In genomic region chr12:51950682-51951198, GRCh38 we compare ENCODE assay signal across 9 cellular contexts. TPM values are rescaled to one million over a fixed set of nuclear protein-coding genes. Genes with fewer than 3 reads are reported as not detected.
DNase-seq lines count a peak whose midpoint lies in the region; ATAC-seq, FAIRE-seq and TF ChIP-seq lines count a peak whose summit lies in the region.
"Had no signal": no experiment of that assay in that cellular context is flagged by ENCODE, and none has a peak within 500 bp of the region (broad histone marks: within the 10 kb centered on the region; RNA-seq: fewer than 3 reads in every experiment).

No MANE protein-coding gene starts in this region.

- H4K20me1 ChIP-seq in H1 (replicated peaks in 1 of 2; ENCODE audit: control insufficient read depth in 1 of 2, insufficient read depth in 2 of 2, low read length in 2 of 2), result peaks cover 5 to 8% of the 10 kb centered on the region in 2 experiments

- no peak overlapping the region for H2BK20ac ChIP-seq in H1 (ENCODE audit: low read length)

- peaks cover 0 to 12% of the 10 kb centered on the region in 2 donors for H3K36me3 Mint-ChIP-seq in CD14-positive monocyte

- H3K23ac ChIP-seq in H1 (ENCODE audit: insufficient read length), result no peak overlapping the region
- H3K23ac ChIP-seq in neuronal stem cell (ENCODE audit: low read depth, low read length, poor library complexity), result no peak overlapping the region

- H3K9me3 Mint-ChIP-seq in CD14-positive monocyte, result peaks cover 0 to 4% (median 2%) of the 10 kb centered on the region in 7 donors

- no peak for TF ChIP-seq EP300 in H1 (IDR thresholded peaks at IDR 0.05; ENCODE audit: borderline replicate concordance in 1 of 2, low read depth in 2 of 2, low read length in 2 of 2)

- POLR2A ChIA-PET in H1 (lab: Charles Lee; ENCODE audit: partially characterized antibody), result interaction anchor here (1.2 to 1.5 kb wide), 4 partner anchors 13 to 86 kb away, joined by 3 read pairs; no protein-coding TSS in a partner anchor

- H3K27me3 Mint-ChIP-seq in CD14-positive monocyte (ENCODE audit: low read depth in 3 of 3), result peaks cover 4 to 9% (median 8%) of the 10 kb centered on the region in 3 donors

- peaks cover 7 to 47% (median 34%) of the 10 kb centered on the region in 4 experiments for H3K27me3 ChIP-seq in H1 (replicated peaks in 1 of 4; ENCODE audit: control insufficient read depth in 3 of 4, extremely low read depth in 1 of 4, insufficient read depth in 3 of 4, low read length in 3 of 4)
- H3K27me3 ChIP-seq in neuronal stem cell (ENCODE audit: control insufficient read depth in 3 of 3, insufficient read depth in 3 of 3, low read depth in 1 of 3, low read length in 3 of 3), result peaks cover 3 to 38% (median 18%) of the 10 kb centered on the region in 3 experiments

- H3K4ac ChIP-seq in H1 (replicated peaks; ENCODE audit: insufficient read length, low read depth, low read length), result no peak overlapping the region
- H3K4ac ChIP-seq in neuronal stem cell (ENCODE audit: low read length), result no peak overlapping the region

- no peaks in the 10 kb centered on the region for H3K9me3 ChIP-seq in H1 (ENCODE audit: insufficient read depth in 2 of 2, low read depth in 1 of 2, low read length in 1 of 2)
- peaks cover 2 to 3% of the 10 kb centered on the region in 2 donors for H3K9me3 ChIP-seq in neuronal stem cell (replicated peaks in 1 of 2; ENCODE audit: control insufficient read depth in 2 of 2, insufficient read depth in 1 of 2, low read depth in 1 of 2, low read length in 2 of 2)

- H4K8ac ChIP-seq in H1 (ENCODE audit: extremely low read depth, insufficient read depth, low read length), result no peak overlapping the region
- no peak overlapping the region for H4K8ac ChIP-seq in neuronal stem cell (ENCODE audit: low read depth, low read length)

- H3K36me3 ChIP-seq in H1 (ENCODE audit: control insufficient read depth in 2 of 4, insufficient read depth in 4 of 4, low read length in 3 of 4) (no peaks in the 10 kb centered on the region), neuronal stem cell (replicated peaks in 1 of 2; ENCODE audit: control insufficient read depth in 2 of 2, insufficient read depth in 2 of 2, low read length in 2 of 2) (peaks cover 0 to 16% of the 10 kb centered on the region in 2 donors)

- intact Hi-C loops in CD14-positive monocyte (cut with micrococcal nuclease), result no loop called here

- H3K27ac Mint-ChIP-seq in CD14-positive monocyte, result peak overlapping the region; percentile 51 to 88 (median 66)

- no peak for FAIRE-seq in H1 (lab: Jason Lieb, UNC)

- no peak overlapping the region for H4K91ac ChIP-seq in H1 (replicated peaks; ENCODE audit: insufficient read length, low read length)
- no peak overlapping the region for H4K91ac ChIP-seq in neuronal stem cell (ENCODE audit: low read depth, low read length, poor library complexity)

- WGBS in H1 (ENCODE audit: extremely low coverage in 1 of 2, insufficient coverage in 1 of 2, insufficient read length in 1 of 2, insufficient replicate concordance in 2 of 2, low coverage in 1 of 2, low lambda C conversion rate in 2 of 2, missing lambda C conversion rate in 1 of 2), 2 experiments, result 10% methylated on average over 5 of the region's 5 CpGs; no CpG with 5 or more reads in 1 of the 2 experiments
- WGBS in neuronal stem cell (ENCODE audit: extremely low coverage in 2 of 2, insufficient read length in 2 of 2, insufficient replicate concordance in 1 of 2), 2 donors, result no CpG with 5 or more reads among the region's 5 CpGs

- H2BK15ac ChIP-seq in H1 (ENCODE audit: low read length) (no peak overlapping the region), neuronal stem cell (ENCODE audit: low read length) (peak overlapping the region; percentile 70)

- ATAC-seq in HG03460 (IDR thresholded peaks at IDR 0.05; ENCODE audit: unreplicated experiment) (no peak), HG02588 (IDR thresholded peaks at IDR 0.05; ENCODE audit: unreplicated experiment) (no peak), HG03025 (IDR thresholded peaks at IDR 0.05; ENCODE audit: low FRiP score, unreplicated experiment) (no peak)

- H2AFZ ChIP-seq in H1 (ENCODE audit: low read length), result 0 out of 2 replicates have a peak overlapping the region, but pooled peaks have one; percentile 90
- H2AFZ ChIP-seq in neuronal stem cell (ENCODE audit: low read length), result peak overlapping the region; percentile 98

- H3K4me1 ChIP-seq in H1 (replicated peaks in 1 of 4; ENCODE audit: control insufficient read depth in 3 of 4, insufficient read depth in 4 of 4, low read length in 3 of 4) (peaks cover 0 to 3% (median 2%) of the 10 kb centered on the region in 4 experiments; a peak in 6 of 7 replicates), neuronal stem cell (ENCODE audit: control insufficient read depth in 2 of 2, insufficient read depth in 1 of 2, low read depth in 1 of 2, low read length in 2 of 2) (peaks cover 4 to 22% of the 10 kb centered on the region in 2 donors)

- DNase-seq in CD14-positive monocyte (ENCODE audit: low spot score), result no peak
- no peak for DNase-seq in NB4 (ENCODE audit: low read depth)
- no peak for DNase-seq in H1 (ENCODE audit: low read depth in 1 of 2, low spot score in 2 of 2)
- no peak for DNase-seq in neuronal stem cell (ENCODE audit: low spot score)
- DNase-seq in kidney tubule cell (ENCODE audit: low spot score), result no peak

- peaks cover 38% of the 10 kb centered on the region for H3K4me1 Mint-ChIP-seq in CD14-positive monocyte

- no peak for TF ChIP-seq POLR2A in NB4 (IDR thresholded peaks at IDR 0.05; ENCODE audit: extremely low read depth, insufficient read length)
- TF ChIP-seq POLR2A in H1 (IDR thresholded peaks at IDR 0.05; ENCODE audit: control extremely low read depth in 1 of 2, low read depth in 2 of 2, low read length in 2 of 2), result no peak

- H3K9ac ChIP-seq in H1 (replicated peaks in 1 of 4; ENCODE audit: extremely low read depth in 1 of 4, low read depth in 3 of 4, low read length in 3 of 4), result no peak overlapping the region; a peak in 2 of 7 replicates
- peak overlapping the region; percentile 66 for H3K9ac ChIP-seq in neuronal stem cell (ENCODE audit: low read depth, low read length, poor library complexity)

- H3K27ac ChIP-seq in H1 (ENCODE audit: low read depth, low read length) (no peak overlapping the region), neuronal stem cell (replicated peaks; ENCODE audit: low read length) (no peak overlapping the region)

- H2BK120ac ChIP-seq in H1 (replicated peaks; ENCODE audit: low read depth, low read length) (no peak overlapping the region), neuronal stem cell (ENCODE audit: low read depth, low read length) (no peak overlapping the region)

- no peak overlapping the region for H3K56ac ChIP-seq in H1 (replicated peaks; ENCODE audit: insufficient read length, low read depth, low read length)

- peaks cover 0 to 29% of the 10 kb centered on the region in 2 experiments; a peak in 2 of 4 replicates for H3K79me2 ChIP-seq in H1 (ENCODE audit: control insufficient read depth in 1 of 2, insufficient read depth in 2 of 2, low read length in 2 of 2)

- no peak overlapping the region for H4K5ac ChIP-seq in H1 (ENCODE audit: insufficient read length, low read depth, low read length)

- peak overlapping the region; percentile 47 for H3K4me3 ChIP-seq in NB4 (ENCODE audit: low read depth, low read length)
- H3K4me3 ChIP-seq in H1 (ENCODE audit: extremely low read depth in 1 of 4, insufficient read depth in 2 of 4, low read depth in 3 of 4, low read length in 4 of 4), result peak overlapping the region; percentile 67 to 95 (median 69)
- H3K4me3 ChIP-seq in neuronal stem cell (ENCODE audit: low read length in 2 of 2), result peak overlapping the region; percentile 64 to 82

- H2AK5ac ChIP-seq in H1 (ENCODE audit: low read depth, low read length) (no peak overlapping the region), neuronal stem cell (ENCODE audit: low read depth, low read length) (no peak overlapping the region)

- H3K14ac ChIP-seq in H1 (ENCODE audit: insufficient read length) (no peak overlapping the region), neuronal stem cell (ENCODE audit: low read length) (no peak overlapping the region)

- no peaks in the 10 kb centered on the region; the same call in 1 of the 2 replicates for H3K79me1 ChIP-seq in H1 (ENCODE audit: low read depth, low read length)
- no peaks in the 10 kb centered on the region for H3K79me1 ChIP-seq in neuronal stem cell (ENCODE audit: low read depth, low read length)

- TF ChIP-seq CTCF in CD14-positive monocyte (IDR thresholded peaks at IDR 0.05), result no peak
- no peak for TF ChIP-seq CTCF in NB4 (IDR thresholded peaks at IDR 0.05; ENCODE audit: low read depth, low read length)
- TF ChIP-seq CTCF in H1 (IDR thresholded peaks at IDR 0.05; ENCODE audit: control extremely low read depth in 1 of 3, insufficient read depth in 1 of 3, low read depth in 1 of 3, low read length in 3 of 3), result no peak

- peaks cover 7% of the 10 kb centered on the region; the same call in 1 of the 2 replicates for H3K23me2 ChIP-seq in H1 (ENCODE audit: low read depth, low read length)

- H3K4me3 Mint-ChIP-seq in CD14-positive monocyte, result peak overlapping the region; percentile 88 to 97

- CTCF ChIA-PET in H1 (lab: Charles Lee; ENCODE audit: partially characterized antibody), result interaction anchor here (0.7 to 2.9 kb wide), 10 partner anchors 12 to 42 kb away, joined by 3 to 15 read pairs (median 5); no protein-coding TSS in a partner anchor

- TF ChIP-seq RAD21 in H1 (IDR thresholded peaks at IDR 0.05 in 1 of 2, conservative IDR thresholded peaks at IDR 0.05 in 1 of 2; ENCODE audit: low read depth in 2 of 2, low read length in 2 of 2), result no peak

- H3K4me2 ChIP-seq in H1 (ENCODE audit: insufficient read depth in 1 of 2, low read depth in 2 of 2, low read length in 2 of 2) (peak overlapping the region; percentile 96 to 99), neuronal stem cell (ENCODE audit: insufficient read depth, low read length, poor library complexity, severe bottlenecking) (peak overlapping the region; percentile 81)

- H2BK12ac ChIP-seq in H1 (ENCODE audit: low read depth, low read length) (no peak overlapping the region), neuronal stem cell (ENCODE audit: low read length) (peak overlapping the region; percentile 53)

- H2BK5ac ChIP-seq in H1 (ENCODE audit: low read depth, low read length), result no peak overlapping the region
- no peak overlapping the region for H2BK5ac ChIP-seq in neuronal stem cell (ENCODE audit: low read length)

- no peak overlapping the region for H3K18ac ChIP-seq in H1 (ENCODE audit: extremely low read depth, low read length)
- peak overlapping the region; percentile 85 for H3K18ac ChIP-seq in neuronal stem cell (ENCODE audit: low read length)

RNA-seq across cellular contexts. Expression of gene ACVR1B, which starts 0.8 kb away (rescaled TPM):
- polyA plus RNA-seq in CD14-positive monocyte (1 to 10 TPM; 1.8 to 3.9 TPM), H1 (2011; rRNA removed) (19.2 and 24.7 TPM in 2 replicates)
- 13.5 and 16.0 TPM in 2 replicates for total RNA-seq in H1 (2021; fragmentation: NEBNext Ultra II Directional; extraction: Animal tissue kit (Norgen Biotek cat#: 25700))
- 19.1 TPM for polyA plus RNA-seq in H1 (2011; cell fraction: cytosol; rRNA removed)
- 18.9 TPM for polyA plus RNA-seq in H1 (2011; cell fraction: nucleus; rRNA removed)
- polyA plus RNA-seq in H1 (2012, experiment 1 of 2), result 12.9 to 19.5 TPM (median 17.3 TPM) in 4 replicates
- polyA plus RNA-seq in H1 (2012, experiment 2 of 2), result 9.5 TPM
- polyA plus RNA-seq in H1 (2013, experiment 1 of 2), result 10.3 TPM
- polyA plus RNA-seq in H1 (2013, experiment 2 of 2), result 11.9 TPM
- polyA minus RNA-seq in H1 (2011; rRNA and poly(A)+ RNA removed), result 20.8 and 23.4 TPM in 2 replicates
- 12.9 TPM for polyA minus RNA-seq in H1 (2011; cell fraction: cytosol; rRNA and poly(A)+ RNA removed)
- 14.2 TPM for polyA minus RNA-seq in H1 (2011; cell fraction: nucleus; rRNA and poly(A)+ RNA removed)
- polyA plus RNA-seq in neuronal stem cell (2013, experiment 1 of 2), result 12.6 TPM
- 12.7 TPM for polyA plus RNA-seq in neuronal stem cell (2013, experiment 2 of 2)

RNA-seq across cellular contexts. Expression of gene ACVRL1, which starts 43.4 kb away (rescaled TPM):
- 1 to 10 TPM; 1.5 to 2.0 TPM for polyA plus RNA-seq in CD14-positive monocyte
- 0.09 TPM in 1 of 2 replicates, not detected in the other for total RNA-seq in H1 (2021; fragmentation: NEBNext Ultra II Directional; extraction: Animal tissue kit (Norgen Biotek cat#: 25700))
- 0.35 and 0.50 TPM in 2 replicates for polyA plus RNA-seq in H1 (2011; rRNA removed)
- 0.54 TPM for polyA plus RNA-seq in H1 (2011; cell fraction: cytosol; rRNA removed)
- polyA plus RNA-seq in H1 (2011; cell fraction: nucleus; rRNA removed), result 1.2 TPM
- 0.59 to 0.90 TPM (median 0.84 TPM) in 4 replicates for polyA plus RNA-seq in H1 (2012, experiment 1 of 2)
- polyA plus RNA-seq in H1 (2012, experiment 2 of 2), result 0.10 TPM
- 0.39 TPM for polyA plus RNA-seq in H1 (2013, experiment 1 of 2)
- polyA plus RNA-seq in H1 (2013, experiment 2 of 2), result 0.24 TPM
- polyA minus RNA-seq in H1 (2011; rRNA and poly(A)+ RNA removed), result 0.39 and 0.82 TPM in 2 replicates
- not detected for polyA minus RNA-seq in H1 (2011; cell fraction: cytosol; rRNA and poly(A)+ RNA removed)
- 1.4 TPM for polyA minus RNA-seq in H1 (2011; cell fraction: nucleus; rRNA and poly(A)+ RNA removed)
- polyA plus RNA-seq in neuronal stem cell (2013, experiment 1 of 2), result 0.21 TPM
- polyA plus RNA-seq in neuronal stem cell (2013, experiment 2 of 2), result 0.24 TPM
- total RNA-seq: T-helper 1 cell treated with Interleukin-12 subunit alpha and Interleukin-12 subunit beta and Interleukin-4 antibody, amounts not matched to agents 30 ng/mL and 1 ng/mL, for 36 hours had no signal

RNA-seq across cellular contexts. Expression of gene TAMALIN, which starts 56.0 kb away (rescaled TPM):
- polyA plus RNA-seq in CD14-positive monocyte (1 to 10 TPM in 1 of 2 donors, under 1 TPM in 1; 0.63 to 1.6 TPM), H1 (2011; rRNA removed) (2.6 and 3.2 TPM in 2 replicates)
- 4.1 and 4.9 TPM in 2 replicates for total RNA-seq in H1 (2021; fragmentation: NEBNext Ultra II Directional; extraction: Animal tissue kit (Norgen Biotek cat#: 25700))
- polyA plus RNA-seq in H1 (2011; cell fraction: cytosol; rRNA removed), result 3.5 TPM
- 4.6 TPM for polyA plus RNA-seq in H1 (2011; cell fraction: nucleus; rRNA removed)
- 3.1 to 5.3 TPM (median 5.1 TPM) in 4 replicates for polyA plus RNA-seq in H1 (2012, experiment 1 of 2)
- 7.8 TPM for polyA plus RNA-seq in H1 (2012, experiment 2 of 2)
- polyA plus RNA-seq in H1 (2013, experiment 1 of 2), result 2.1 TPM
- 2.2 TPM for polyA plus RNA-seq in H1 (2013, experiment 2 of 2)
- polyA minus RNA-seq in H1 (2011; rRNA and poly(A)+ RNA removed), result 2.1 and 5.8 TPM in 2 replicates
- 4.4 TPM for polyA minus RNA-seq in H1 (2011; cell fraction: cytosol; rRNA and poly(A)+ RNA removed)
- polyA minus RNA-seq in H1 (2011; cell fraction: nucleus; rRNA and poly(A)+ RNA removed), result 6.3 TPM
- 11.1 TPM for polyA plus RNA-seq in neuronal stem cell (2013, experiment 1 of 2)
- polyA plus RNA-seq in neuronal stem cell (2013, experiment 2 of 2), result 10.9 TPM
